7 cellular contexts compared by ENCODE assay signal in genomic region chr6:7108964-7109836, GRCh38. TPM values are rescaled to one million over a fixed set of nuclear protein-coding genes. Genes with fewer than 3 reads are reported as not detected.
DNase-seq lines count a peak whose midpoint lies in the region; ATAC-seq and TF ChIP-seq lines count a peak whose summit lies in the region.

No MANE protein-coding gene starts in this region.

- peak overlapping the region; percentile 88 for H3K27ac ChIP-seq in duodenal mucosa (ENCODE audit: low read depth, low read length)

- H3K9ac ChIP-seq in duodenal mucosa (ENCODE audit: low read depth in 1 of 2, low read length in 2 of 2) = peak overlapping the region; percentile 85 to 97

- ATAC-seq in GM18867 (IDR thresholded peaks at IDR 0.05; ENCODE audit: unreplicated experiment) = peak; percentile 15
- no peak for ATAC-seq in HG02973 (IDR thresholded peaks at IDR 0.05; ENCODE audit: unreplicated experiment)

- TF ChIP-seq CTCF in lower leg skin (IDR thresholded peaks at IDR 0.05) = no peak

- peaks cover 34 to 49% of the 10 kb centered on the region in 2 donors for H3K4me1 ChIP-seq in duodenal mucosa (ENCODE audit: control insufficient read depth in 1 of 2, insufficient read depth in 2 of 2, low read length in 2 of 2)

- H3K4me3 ChIP-seq in duodenal mucosa (ENCODE audit: low read depth in 1 of 2, low read length in 2 of 2) (peak overlapping the region; percentile 96 to 100), lower leg skin (ENCODE audit: low read depth, poor library complexity, severe bottlenecking) (peak overlapping the region; percentile 83)

- DNase-seq in NAMALWA (ENCODE audit: low spot score) = peak; percentile 31
- DNase-seq in activated CD4-positive, CD25-positive, alpha-beta regulatory T cell treated with anti-CD3 and anti-CD28 coated beads, Interleukin-2, amount 50 U/mL, for 72 hours = peak; percentile 45
- DNase-seq in lower leg skin (ENCODE audit: low spot score in 2 of 2) = peak; percentile 78 to 93
- DNase-seq in stimulated activated CD8-positive, alpha-beta memory T cell treated with anti-CD3 and anti-CD28 coated beads, Interleukin-4, amount 100 ng/mL, for 48 hours = peak; percentile 49

- H3K36me3 ChIP-seq in duodenal mucosa (ENCODE audit: control insufficient read depth in 1 of 2, insufficient read depth in 2 of 2, low read length in 2 of 2) = no peaks in the 10 kb centered on the region

- H3K27me3 ChIP-seq in duodenal mucosa (ENCODE audit: control insufficient read depth in 1 of 2, insufficient read depth in 2 of 2, low read length in 2 of 2) = no peaks in the 10 kb centered on the region

- intact Hi-C loops in lower leg skin (cut with DNase I; ENCODE audit: low total_unique reads) = no loop called here

- TF ChIP-seq POLR2A in lower leg skin (IDR thresholded peaks at IDR 0.05) = no peak

- 1% methylated on average over 39 to 55 of the region's 86 CpGs for WGBS in lower leg skin, 2 donors

- H3K9me3 ChIP-seq in duodenal mucosa (ENCODE audit: control insufficient read depth in 1 of 2, low read length in 2 of 2) = no peaks in the 10 kb centered on the region

RNA-seq across cellular contexts. Expression of gene RREB1, which starts 1.4 kb away (rescaled TPM):
- 10 to 100 TPM; 40.8 to 68.6 (median 54.4) TPM for total RNA-seq in lower leg skin

Comparison
In these comparisons a context has a peak if more than half of its experiments do, and no peak if none do; other contexts are left out.
1. DNase-seq: peak in every context shown above with its lines; median percentile 86 in lower leg skin; 49 in stimulated activated CD8-positive, alpha-beta memory T cell treated with anti-CD3 and anti-CD28 coated beads, Interleukin-4, amount 100 ng/mL, for 48 hours; 45 in activated CD4-positive, CD25-positive, alpha-beta regulatory T cell treated with anti-CD3 and anti-CD28 coated beads, Interleukin-2, amount 50 U/mL, for 72 hours; 31 in NAMALWA.